11 cellular contexts compared by ENCODE assay signal in genomic region chr14:67722293-67722692, GRCh38. TPM values are rescaled to one million over a fixed set of nuclear protein-coding genes. Genes with fewer than 3 reads are reported as not detected.
DNase-seq lines count a peak whose midpoint lies in the region; ATAC-seq and TF ChIP-seq lines count a peak whose summit lies in the region.
"Had no signal": no experiment of that assay in that cellular context is flagged by ENCODE, and none has a peak within 500 bp of the region (broad histone marks: within the 10 kb centered on the region; RNA-seq: fewer than 3 reads in every experiment).

No MANE protein-coding gene starts in this region.

- peaks cover 0 to 12% of the 10 kb centered on the region in 2 donors for H3K4me1 ChIP-seq in thoracic aorta (ENCODE audit: control insufficient read depth in 1 of 2, low read depth in 2 of 2)

- no peak overlapping the region for H3K27ac ChIP-seq in thoracic aorta

- H3K27me3 ChIP-seq in thoracic aorta (replicated peaks; ENCODE audit: insufficient read depth), result no peaks in the 10 kb centered on the region

- no peaks in the 10 kb centered on the region for H3K36me3 ChIP-seq in thoracic aorta

- DNase-seq in NCI-H1436 (lab: John Stamatoyannopoulos, UW) (peak; percentile 9), NCI-H1436 treated with DMSO at 0.1 percent for 48 hours (lab: John Stamatoyannopoulos, UW) (no peak), astrocyte of the spinal cord (ENCODE audit: low read depth, low spot score) (peak; percentile 27), iris pigment epithelial cell (ENCODE audit: low read depth) (peak; percentile 56), thoracic aorta (ENCODE audit: low spot score) (no peak)
- DNase-seq in activated CD8-positive, alpha-beta memory T cell treated with anti-CD3 and anti-CD28 coated beads, Interleukin-2, amount 50 U/mL, for 4 hours, result no peak
- DNase-seq: ACHN, NCI-H1417 treated with DMSO at 0.1 percent for 48 hours had no signal

- H3K4me3 ChIP-seq in astrocyte of the spinal cord (ENCODE audit: low read depth, low read length) (no peak overlapping the region), thoracic aorta (peak overlapping the region; percentile 12)

- H3K9me3 ChIP-seq in thoracic aorta, result no peaks in the 10 kb centered on the region

- TF ChIP-seq CTCF in astrocyte of the spinal cord (IDR thresholded peaks at IDR 0.05; ENCODE audit: low read depth, low read length), result no peak
- TF ChIP-seq CTCF in thoracic aorta (IDR thresholded peaks at IDR 0.05), result no peak

- ATAC-seq in thoracic aorta (ENCODE audit: insufficient number of reproducible peaks, low FRiP score, low read depth), result peak; percentile 43
- ATAC-seq in GM21717 (IDR thresholded peaks at IDR 0.05; ENCODE audit: unreplicated experiment), result no peak
- no peak for ATAC-seq in HG03196 (IDR thresholded peaks at IDR 0.05; ENCODE audit: unreplicated experiment)

- in situ Hi-C loops in astrocyte of the spinal cord (cut with HindIII; ENCODE audit: low sequenced_read_pairs), result no loop called here

RNA-seq across cellular contexts. Expression of gene RDH12, which starts 20.6 kb away (rescaled TPM):
- not detected for total RNA-seq in thoracic aorta
- total RNA-seq: kidney epithelial cell had no signal

RNA-seq across cellular contexts. Expression of gene RDH11, which starts 26.7 kb away (rescaled TPM):
- total RNA-seq in thoracic aorta, result 10 to 100 TPM; 43.2 to 51.6 TPM

RNA-seq across cellular contexts. Expression of gene VTI1B, which starts 47.9 kb away (rescaled TPM):
- total RNA-seq in thoracic aorta, result 10 to 100 TPM; 47.9 to 58.3 TPM

Comparison
In these comparisons a context has a peak if more than half of its experiments do, and no peak if none do; other contexts are left out.
1. DNase-seq: peak in NCI-H1436 (single experiment), astrocyte of the spinal cord (single experiment) and iris pigment epithelial cell (single experiment); none in NCI-H1436 treated with DMSO at 0.1 percent for 48 hours (single experiment), thoracic aorta (single experiment) and activated CD8-positive, alpha-beta memory T cell treated with anti-CD3 and anti-CD28 coated beads, Interleukin-2, amount 50 U/mL, for 4 hours (single experiment).